Comparison of ENCODE assay signal across 33 cellular contexts in the genomic region with DNA sequence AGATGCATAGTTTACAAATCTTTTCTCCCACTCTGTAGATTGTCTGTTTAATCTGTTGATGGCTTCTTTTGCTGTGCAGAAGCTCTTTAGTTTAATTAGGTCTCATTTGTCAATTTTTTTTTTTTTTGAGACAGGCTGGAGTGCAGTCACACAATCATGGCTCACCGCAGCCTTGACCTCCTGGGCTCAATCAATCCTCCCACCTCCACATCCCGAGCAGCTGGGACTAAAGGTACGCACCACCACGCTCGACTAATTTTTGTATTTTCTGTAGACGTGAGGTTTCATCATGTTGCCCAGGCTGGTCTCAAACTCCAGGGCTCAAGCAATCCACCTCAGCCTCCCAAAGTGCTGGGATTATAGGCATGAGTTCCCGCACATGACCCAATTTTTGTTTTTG.
A peak's percentile ranks its signal among the peaks of the same experiment; 100 is the strongest.
DNase-seq lines count a peak whose midpoint lies in the region; ATAC-seq, FAIRE-seq and TF ChIP-seq lines count a peak whose summit lies in the region.
"Had no signal": no experiment of that assay in that cellular context is flagged by ENCODE, and none has a peak within 500 bp of the region (broad histone marks: within the 10 kb centered on the region; RNA-seq: fewer than 3 reads in every experiment).

No MANE protein-coding gene starts in this region.

- no peaks in the 10 kb centered on the region for H3K27me3 ChIP-seq in kidney epithelial cell (ENCODE audit: control insufficient read depth, insufficient read depth, low read length)
- H3K27me3 ChIP-seq: BE2C; BLaER1; BLaER1 treated with 17β-estradiol and CSF1 and Interleukin-3, amounts not matched to agents 10 nM and 100 nM had no signal

- intact Hi-C loops in posterior vena cava (cut with DNase I): no loop called here

- H3K36me3 ChIP-seq in kidney epithelial cell (ENCODE audit: control insufficient read depth, insufficient read depth, low read length): no peaks in the 10 kb centered on the region
- H3K36me3 ChIP-seq: BE2C; BLaER1; BLaER1 treated with 17β-estradiol and CSF1 and Interleukin-3, amounts not matched to agents 10 nM and 100 nM had no signal

- no peak for ATAC-seq in HG02938 (IDR thresholded peaks at IDR 0.05; ENCODE audit: unreplicated experiment)
- ATAC-seq: A549; CD8-positive, alpha-beta T cell had no signal

- FAIRE-seq in frontal cortex (lab: Jason Lieb, UNC): no peak
- FAIRE-seq: A204.1, A549, D721Med had no signal

- no peak for TF ChIP-seq CTCF in kidney epithelial cell (IDR thresholded peaks at IDR 0.05; ENCODE audit: insufficient read depth, low read length, poor library complexity, severe bottlenecking)

- no peak overlapping the region for H3K4me3 ChIP-seq in kidney epithelial cell (ENCODE audit: low read depth, low read length)
- H3K4me3 ChIP-seq: A549; BLaER1; BLaER1 treated with 17β-estradiol and CSF1 and Interleukin-3, amounts not matched to agents 10 nM and 100 nM had no signal

- peak; percentile 9 for DNase-seq in kidney epithelial cell (ENCODE audit: low read depth)
- DNase-seq in left kidney (ENCODE audit: low read depth, low spot score): peak; percentile 44
- DNase-seq in posterior vena cava (ENCODE audit: low spot score): peak; percentile 69
- peak; percentile 5 for DNase-seq in renal cortical epithelial cell (ENCODE audit: low read depth)
- no peak for DNase-seq in cerebellar cortex (ENCODE audit: low spot score)
- DNase-seq in glomerular visceral epithelial cell (ENCODE audit: extremely low spot score): no peak
- DNase-seq in frontal cortex (ENCODE audit: low spot score in 2 of 2): no peak
- DNase-seq: 8988T; ACHN; AML-193; BE2C; C1 segment of cervical spinal cord; Caco-2; Calu3; CD4-positive, alpha-beta memory T cell; CD4-positive, alpha-beta T cell; CD4-positive, CD25-positive, alpha-beta regulatory T cell; CD8-positive, alpha-beta memory T cell; CD8-positive, alpha-beta T cell; COR-L47; DMS 273 treated with DMSO at 0.1 percent for 48 hours; DMS153; DMS53; DMS79; DMS79 treated with DMSO at 0.1 percent for 48 hours; DND-41; EL had no signal

Comparison
In these comparisons a context has a peak if more than half of its experiments do, and no peak if none do; other contexts are left out.
1. DNase-seq: peak in kidney epithelial cell (single experiment), left kidney (single experiment), posterior vena cava (single experiment) and renal cortical epithelial cell (single experiment); none in cerebellar cortex (single experiment), glomerular visceral epithelial cell (single experiment) and frontal cortex (0 of 2).